8 cellular contexts compared by ENCODE assay signal in the genomic region with DNA sequence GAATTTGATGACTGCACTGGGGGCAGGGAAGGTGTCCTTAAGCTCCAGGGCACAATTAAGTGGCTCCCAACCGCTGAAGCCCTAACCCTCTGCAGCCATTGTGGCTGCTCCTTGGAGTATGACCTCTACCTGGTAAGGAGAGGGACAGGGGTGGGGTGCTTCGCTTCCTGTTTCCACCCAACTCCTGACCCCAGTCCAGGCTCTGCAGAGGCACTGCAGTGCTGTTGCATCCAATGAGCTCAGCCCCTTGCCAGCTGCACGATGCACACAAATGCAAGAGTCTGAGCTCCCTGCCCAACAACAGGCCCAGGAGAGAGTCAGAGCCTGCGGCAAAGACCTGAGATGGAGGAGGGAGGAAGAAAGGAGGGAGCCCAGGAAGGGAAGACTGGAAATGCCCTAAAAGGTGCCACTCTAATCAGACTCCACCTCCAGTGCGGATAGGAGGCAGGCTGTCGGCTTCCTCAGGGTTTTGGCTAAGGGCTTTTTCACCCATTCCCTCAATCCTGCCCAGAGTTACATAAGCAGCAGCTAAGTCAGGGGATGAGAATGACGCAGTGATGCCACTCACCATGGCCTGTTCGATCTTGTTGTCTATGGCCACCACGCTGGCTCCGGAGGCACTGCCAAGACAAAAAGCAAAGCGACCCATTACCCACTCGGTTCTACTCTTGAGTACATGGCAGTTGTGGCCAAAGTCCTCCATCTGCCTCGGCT.
DNase-seq lines count a peak whose midpoint lies in the region; ATAC-seq, FAIRE-seq and TF ChIP-seq lines count a peak whose summit lies in the region.

No MANE protein-coding gene starts in this region.

- peak overlapping the region; percentile 99 for H3K27ac ChIP-seq in lower lobe of right lung
- H3K27ac ChIP-seq in tibial artery, result peak overlapping the region; percentile 97 to 99

- H3K27me3 ChIP-seq in MG63 (no peaks in the 10 kb centered on the region), lower lobe of right lung (ENCODE audit: low read depth) (no peaks in the 10 kb centered on the region), tibial artery (no peaks in the 10 kb centered on the region)

- DNase-seq in AG20443 (ENCODE audit: low spot score) (peak; percentile 16), MG63 (no peak), cardiac fibroblast (ENCODE audit: low read depth in 2 of 2) (peak; percentile 42 to 45), lower lobe of right lung (peak; percentile 51), tibial artery (peak in 1 of 2 donors; percentile 55), occipital lobe (lab: John Stamatoyannopoulos, UW) (no peak), frontal cortex (ENCODE audit: low spot score in 2 of 2) (no peak)

- H3K4me1 ChIP-seq in lower lobe of right lung, result peaks cover 40% of the 10 kb centered on the region
- H3K4me1 ChIP-seq in tibial artery, result peaks cover 0 to 55% (median 14%) of the 10 kb centered on the region in 4 donors

- ATAC-seq in lower lobe of right lung, result no peak
- no peak for ATAC-seq in HG03354 (IDR thresholded peaks at IDR 0.05; ENCODE audit: poor library complexity, severe bottlenecking, unreplicated experiment)

- TF ChIP-seq CTCF in cardiac fibroblast (IDR thresholded peaks at IDR 0.05; ENCODE audit: low read depth, low read length) (no peak), lower lobe of right lung (IDR thresholded peaks at IDR 0.05) (no peak), tibial artery (IDR thresholded peaks at IDR 0.05) (no peak)

- FAIRE-seq in frontal cortex (lab: Jason Lieb, UNC), result no peak

- intact Hi-C loops in lower lobe of right lung (cut with DNase I), result no loop called here
- intact Hi-C loops in tibial artery (cut with DNase I; ENCODE audit: low total_unique reads), result no loop called here

- H3K4me3 ChIP-seq in MG63, result peak overlapping the region; percentile 56
- peak overlapping the region; percentile 67 to 77 for H3K4me3 ChIP-seq in cardiac fibroblast (replicated peaks in 1 of 2; ENCODE audit: low read depth in 2 of 2, low read length in 2 of 2)
- peak overlapping the region; percentile 73 for H3K4me3 ChIP-seq in lower lobe of right lung
- peak overlapping the region; percentile 86 to 95 for H3K4me3 ChIP-seq in tibial artery

- H3K36me3 ChIP-seq in MG63 (no peaks in the 10 kb centered on the region), lower lobe of right lung (peaks cover 29% of the 10 kb centered on the region), tibial artery (peaks cover 32 to 37% (median 33%) of the 10 kb centered on the region in 3 donors)

- H3K9me3 ChIP-seq in MG63, result no peaks in the 10 kb centered on the region
- no peaks in the 10 kb centered on the region for H3K9me3 ChIP-seq in lower lobe of right lung
- H3K9me3 ChIP-seq in tibial artery, result no peaks in the 10 kb centered on the region

Comparison
In these comparisons a context has a peak if more than half of its experiments do, and no peak if none do; other contexts are left out.
1. DNase-seq: peak in AG20443 (single experiment), cardiac fibroblast (2 of 2) and lower lobe of right lung (single experiment); none in MG63 (single experiment), occipital lobe (single experiment) and frontal cortex (0 of 2).
2. Peak in every context shown above with its lines, with median percentiles within 50 percentile points of each other: H3K4me3 ChIP-seq.